In genomic region chr2:213101686-213102460, GRCh38 we compare ENCODE assay signal across 13 cellular contexts. TPM values are rescaled to one million over a fixed set of nuclear protein-coding genes. Genes with fewer than 3 reads are reported as not detected.
DNase-seq lines count a peak whose midpoint lies in the region; ATAC-seq, FAIRE-seq and TF ChIP-seq lines count a peak whose summit lies in the region.
"Had no signal": no experiment of that assay in that cellular context is flagged by ENCODE, and none has a peak within 500 bp of the region (broad histone marks: within the 10 kb centered on the region; RNA-seq: fewer than 3 reads in every experiment).

No MANE protein-coding gene starts in this region.

- no peak overlapping the region for H2AFZ ChIP-seq in PC-3 (ENCODE audit: low read length)
- H2AFZ ChIP-seq: GM23248 had no signal

- TF ChIP-seq CTCF in left ventricle myocardium inferior (IDR thresholded peaks at IDR 0.05; ENCODE audit: borderline replicate concordance) (no peak), heart right ventricle (IDR thresholded peaks at IDR 0.05) (no peak), PC-3 (conservative IDR thresholded peaks at IDR 0.05; ENCODE audit: low read depth, low read length) (no peak)

- H3K36me3 ChIP-seq in left ventricle myocardium inferior, result no peaks in the 10 kb centered on the region
- no peaks in the 10 kb centered on the region for H3K36me3 ChIP-seq in heart right ventricle
- H3K36me3 ChIP-seq in PC-3 (ENCODE audit: low read depth, low read length), result no peaks in the 10 kb centered on the region
- no peaks in the 10 kb centered on the region for H3K36me3 ChIP-seq in thymus (ENCODE audit: control insufficient read depth, insufficient read depth)
- H3K36me3 ChIP-seq: neutrophil had no signal

- POLR2A ChIA-PET in PC-3 (lab: Charles Lee; ENCODE audit: unreplicated experiment), result no interaction called here

- peaks cover 54% of the 10 kb centered on the region for H3K4me1 ChIP-seq in left ventricle myocardium inferior
- H3K4me1 ChIP-seq in heart right ventricle, result peaks cover 0 to 37% (median 5%) of the 10 kb centered on the region in 9 donors
- H3K4me1 ChIP-seq in PC-3 (ENCODE audit: insufficient read depth, low read length), result peaks cover 17% of the 10 kb centered on the region
- peaks cover 18% of the 10 kb centered on the region for H3K4me1 ChIP-seq in thymus (ENCODE audit: control insufficient read depth, insufficient read depth, low read length)

- H3K9me3 ChIP-seq in left ventricle myocardium inferior (replicated peaks) (no peaks in the 10 kb centered on the region), heart right ventricle (no peaks in the 10 kb centered on the region), PC-3 (ENCODE audit: low read length) (no peaks in the 10 kb centered on the region), thymus (ENCODE audit: control insufficient read depth) (no peaks in the 10 kb centered on the region)
- H3K9me3 ChIP-seq: neutrophil had no signal

- no peaks in the 10 kb centered on the region for H4K20me1 ChIP-seq in PC-3 (ENCODE audit: low read length)

- WGBS in heart right ventricle, 2 donors, result 58 to 69% methylated on average over 5 of the region's 5 CpGs
- 88% methylated on average over 5 of the region's 5 CpGs for WGBS in thymus

- H3K79me2 ChIP-seq in PC-3 (ENCODE audit: low read length), result no peaks in the 10 kb centered on the region

- H3K4me3 ChIP-seq in left ventricle myocardium inferior (peak overlapping the region; percentile 6), heart right ventricle (no peak overlapping the region), PC-3 (ENCODE audit: low read length) (no peak overlapping the region), thymus (ENCODE audit: low read length) (no peak overlapping the region)
- H3K4me3 ChIP-seq: GM23248 had no signal

- no peaks in the 10 kb centered on the region for H3F3A ChIP-seq in PC-3 (ENCODE audit: low read length, unreplicated experiment)

- no peak overlapping the region for H3K9ac ChIP-seq in PC-3 (ENCODE audit: low read length)
- H3K9ac ChIP-seq: GM23248 had no signal

- H3K27ac ChIP-seq in left ventricle myocardium inferior (replicated peaks) (peak overlapping the region; percentile 21), heart right ventricle (no peak overlapping the region), PC-3 (ENCODE audit: low read length) (no peak overlapping the region), thymus (ENCODE audit: low read depth) (peak overlapping the region; percentile 60)
- H3K27ac ChIP-seq: GM23248, neutrophil had no signal

- no peak for FAIRE-seq in urothelium cell line (lab: Jason Lieb, UNC)

- CTCF ChIA-PET in PC-3 (lab: Charles Lee), result no interaction called here

- peak overlapping the region; percentile 9; the same call in 1 of the 2 replicates for H3K4me2 ChIP-seq in PC-3 (ENCODE audit: low read length)

- no peaks in the 10 kb centered on the region for H3K27me3 ChIP-seq in left ventricle myocardium inferior (ENCODE audit: low read depth)
- no peaks in the 10 kb centered on the region for H3K27me3 ChIP-seq in heart right ventricle
- H3K27me3 ChIP-seq in PC-3 (ENCODE audit: low read length), result no peaks in the 10 kb centered on the region
- H3K27me3 ChIP-seq in thymus (ENCODE audit: control insufficient read depth, insufficient read depth), result no peaks in the 10 kb centered on the region
- H3K27me3 ChIP-seq: neutrophil had no signal

- no TSS peak for BruUV-seq in PC-3 (replicated peaks; lab: Mats Ljungman, UMichigan)

- no peaks in the 10 kb centered on the region for H3K9me2 ChIP-seq in PC-3 (replicated peaks; ENCODE audit: low read length)

- ATAC-seq in heart right ventricle (no peak), PC-3 (peak; percentile 28), left colon (peak; percentile 60)

- intact Hi-C loops in left ventricle myocardium inferior (cut with micrococcal nuclease), result no loop called here
- intact Hi-C loops in heart right ventricle (cut with DNase I), result no loop called here
- intact Hi-C loops in PC-3 (cut with micrococcal nuclease), result no loop called here
- intact Hi-C loops in left colon (cut with DNase I, micrococcal nuclease), result no loop called here

- DNase-seq in left ventricle myocardium inferior (no peak), heart right ventricle (no peak), PC-3 (no peak), left colon (peak in 1 of 2 donors; percentile 21), OCI-M2 (lab: John Stamatoyannopoulos, UW; ENCODE audit: unreplicated experiment) (no peak), urothelium cell line (ENCODE audit: low spot score) (no peak)
- no peak for DNase-seq in activated CD4-positive, alpha-beta T cell treated with anti-CD3 and anti-CD28 coated beads, Interleukin-2, amount 50 U/mL, for 1 hour
- DNase-seq: activated CD4-positive, alpha-beta T cell treated with anti-CD3 and anti-CD28 coated beads for 1 hour; effector memory CD4-positive, alpha-beta T cell; NCI-H1930 had no signal

RNA-seq across cellular contexts. Expression of gene IKZF2, which starts 49.5 kb away (rescaled TPM):
- total RNA-seq in left ventricle myocardium inferior (6.8 TPM), heart right ventricle (1 to 10 TPM; 2.0 to 8.1 (median 6.0) TPM), PC-3 (2014; rRNA removed) (5.2 and 8.2 TPM in 2 replicates), left colon (1 to 10 TPM; 7.7 to 8.5 TPM)
- polyA plus RNA-seq in heart right ventricle (under 1 TPM; 0.36 to 0.80 TPM), thymus (19.2 TPM)

Comparison
In these comparisons a context has a peak if more than half of its experiments do, and no peak if none do; other contexts are left out.
1. H3K27ac ChIP-seq: peak in left ventricle myocardium inferior (single experiment) and thymus (single experiment); none in heart right ventricle (0 of 10) and PC-3 (single experiment).
2. ATAC-seq: peak in PC-3 (single experiment) and left colon (single experiment); none in heart right ventricle (0 of 8).